ENCODE assay signal across 8 cellular contexts in genomic region chr7:130733866-130734524, GRCh38. TPM values are rescaled to one million over a fixed set of nuclear protein-coding genes. Genes with fewer than 3 reads are reported as not detected.
A peak's percentile ranks its signal among the peaks of the same experiment; 100 is the strongest.
DNase-seq lines count a peak whose midpoint lies in the region; ATAC-seq and TF ChIP-seq lines count a peak whose summit lies in the region.

TSS of gene KLF14 (minus strand) at chr7:130734207. CDS start at chr7:130734033, 174 bp downstream.

- 0 to 25% methylated on average over 2 to 6 of the region's 97 CpGs for WGBS in gastroesophageal sphincter (ENCODE audit: low coverage in 1 of 2), 2 donors
- 3% methylated on average over 51 of the region's 97 CpGs for WGBS in prostate gland

- no peaks in the 10 kb centered on the region for H4K20me1 ChIP-seq in Karpas-422 (ENCODE audit: insufficient read depth, low read depth, low read length)

- no peaks in the 10 kb centered on the region for H3K9me2 ChIP-seq in Karpas-422 (replicated peaks; ENCODE audit: insufficient read depth, low read length)

- ATAC-seq in gastroesophageal sphincter (peak; percentile 39), HG03159 (IDR thresholded peaks at IDR 0.05; ENCODE audit: unreplicated experiment) (no peak)

- DNase-seq in GM10266 (ENCODE audit: extremely low spot score) (peak; percentile 70), Karpas-422 (peak; percentile 50), activated T-cell treated with anti-CD3 and anti-CD28 coated beads for 1 hour (ENCODE audit: low read depth) (peak; percentile 19), prostate gland (ENCODE audit: low spot score) (no peak), MV-4-11 (lab: John Stamatoyannopoulos, UW) (no peak), epidermal melanocyte (ENCODE audit: insufficient read length, low spot score) (no peak)

- TF ChIP-seq CTCF in GM10266 (IDR thresholded peaks at IDR 0.05; ENCODE audit: control insufficient read depth, insufficient read depth, low read depth, missing control alignments) (no peak), gastroesophageal sphincter (IDR thresholded peaks at IDR 0.05) (no peak), prostate gland (IDR thresholded peaks at IDR 0.05) (no peak)

- H3K27me3 ChIP-seq in Karpas-422 (ENCODE audit: low read length) (no peaks in the 10 kb centered on the region), gastroesophageal sphincter (peaks cover 96% of the 10 kb centered on the region), prostate gland (replicated peaks; ENCODE audit: insufficient read depth) (peaks cover 3% of the 10 kb centered on the region)

- TF ChIP-seq POLR2A in gastroesophageal sphincter (IDR thresholded peaks at IDR 0.05) (no peak), prostate gland (IDR thresholded peaks at IDR 0.05) (no peak)

- peak within 1 kb of the TSS; percentile 70 for H2AFZ ChIP-seq in Karpas-422 (ENCODE audit: low read length)

- H3K4me3 ChIP-seq in Karpas-422 (ENCODE audit: low read length) = peak within 1 kb of the TSS; percentile 68
- peak within 1 kb of the TSS; percentile 15 to 44 for H3K4me3 ChIP-seq in gastroesophageal sphincter
- H3K4me3 ChIP-seq in prostate gland = peak within 1 kb of the TSS; percentile 29 to 42

- H3K79me2 ChIP-seq in Karpas-422 (ENCODE audit: low read length) = no peaks in the 10 kb centered on the region

- H3K36me3 ChIP-seq in Karpas-422 (ENCODE audit: insufficient read depth, low read length) (no peaks in the 10 kb centered on the region), gastroesophageal sphincter (peaks cover 3 to 13% of the 10 kb centered on the region in 2 donors), prostate gland (no peaks in the 10 kb centered on the region)

- no peak within 1 kb of the TSS for H3K27ac ChIP-seq in Karpas-422 (ENCODE audit: low read length)
- H3K27ac ChIP-seq in gastroesophageal sphincter = no peak within 1 kb of the TSS
- H3K27ac ChIP-seq in prostate gland = no peak within 1 kb of the TSS

- H3K4me2 ChIP-seq in Karpas-422 (ENCODE audit: low read depth, low read length, poor library complexity, severe bottlenecking) = peak within 1 kb of the TSS; percentile 99

- peaks cover 12% of the 10 kb centered on the region for H3K4me1 ChIP-seq in Karpas-422 (ENCODE audit: low read length)
- H3K4me1 ChIP-seq in gastroesophageal sphincter = no peaks in the 10 kb centered on the region
- no peaks in the 10 kb centered on the region for H3K4me1 ChIP-seq in prostate gland (replicated peaks)

- no peaks in the 10 kb centered on the region for H3K9me3 ChIP-seq in Karpas-422 (ENCODE audit: low read length)
- peaks cover 0 to 69% (median 7%) of the 10 kb centered on the region in 3 donors for H3K9me3 ChIP-seq in gastroesophageal sphincter
- H3K9me3 ChIP-seq in prostate gland = peaks cover 3% of the 10 kb centered on the region

- H3K9ac ChIP-seq in Karpas-422 (ENCODE audit: low read length) = peak within 1 kb of the TSS; percentile 47

- TF ChIP-seq EP300 in gastroesophageal sphincter (IDR thresholded peaks at IDR 0.05) = no peak

- intact Hi-C loops in prostate gland (cut with DNase I) = no loop called here

RNA-seq across cellular contexts. Expression of gene KLF14, which starts in this region (rescaled TPM):
- not detected in 2 replicates for total RNA-seq in Karpas-422 (2014; rRNA removed; shearing (Covaris generic); ENCODE audit: low replicate concordance)
- under 1 TPM in 2 of 4 donors, not detected in 2; 0.08 to 0.16 TPM for total RNA-seq in gastroesophageal sphincter
- total RNA-seq in prostate gland = under 1 TPM in 1 of 2 donors, not detected in 1; 0.57 TPM

Comparison
In these comparisons a context has a peak if more than half of its experiments do, and no peak if none do; other contexts are left out.
1. Peak in DNase-seq, H3K4me3 ChIP-seq, H3K9ac ChIP-seq and H3K4me2 ChIP-seq in Karpas-422; RNA of the gene not detected or under 1 TPM.
2. Peak in ATAC-seq and H3K4me3 ChIP-seq in gastroesophageal sphincter; RNA of the gene not detected or under 1 TPM.
3. DNase-seq: peak in GM10266 (single experiment) and activated T-cell treated with anti-CD3 and anti-CD28 coated beads for 1 hour (single experiment); none in prostate gland (single experiment), MV-4-11 (single experiment) and epidermal melanocyte (single experiment).
4. Peak in every context shown above with its lines, with median percentiles within 50 percentile points of each other: H3K4me3 ChIP-seq.